ENCODE assay signal across 22 cellular contexts in genomic region chr5:178296066-178296465, GRCh38.
DNase-seq lines count a peak whose midpoint lies in the region; ATAC-seq and TF ChIP-seq lines count a peak whose summit lies in the region.
"Had no signal": no experiment of that assay in that cellular context is flagged by ENCODE, and none has a peak within 500 bp of the region (broad histone marks: within the 10 kb centered on the region; RNA-seq: fewer than 3 reads in every experiment).

No MANE protein-coding gene starts in this region.

- H3K9ac ChIP-seq in mesendoderm (ENCODE audit: low read length) = no peak overlapping the region

- DNase-seq in Right ventricle myocardium inferior (ENCODE audit: missing footprints) = peak; percentile 34
- no peak for DNase-seq in right atrium auricular region (ENCODE audit: low spot score)
- DNase-seq in right cardiac atrium = peak; percentile 10 to 35 (median 34)
- peak; percentile 25 for DNase-seq in posterior vena cava (ENCODE audit: low spot score)
- no peak for DNase-seq in activated CD4-positive, alpha-beta T cell treated with anti-CD3 and anti-CD28 coated beads for 1 hour
- no peak for DNase-seq in DMS79 treated with DMSO at 0.1 percent for 48 hours (lab: John Stamatoyannopoulos, UW)
- no peak for DNase-seq in mesendoderm
- DNase-seq: 8988T; CD4-positive, CD25-positive, alpha-beta regulatory T cell; DMS153; EL; GOT3; KBM-7; NCI-H1105; NCI-H2081; NCI-H446 treated with DMSO at 0.1 percent for 48 hours; SHP77 had no signal

- H3K27ac ChIP-seq in right atrium auricular region (no peak overlapping the region), right cardiac atrium (ENCODE audit: low read length) (no peak overlapping the region), mesendoderm (ENCODE audit: low read depth, low read length) (no peak overlapping the region)
- H3K27ac ChIP-seq: Peyer's patch had no signal

- H4K5ac ChIP-seq in mesendoderm (ENCODE audit: low read length) = no peak overlapping the region

- H3K36me3 ChIP-seq in right atrium auricular region (no peaks in the 10 kb centered on the region), mesendoderm (ENCODE audit: control insufficient read depth, insufficient read depth, low read length) (no peaks in the 10 kb centered on the region)
- H3K36me3 ChIP-seq: Peyer's patch had no signal

- no peak overlapping the region for H3K56ac ChIP-seq in mesendoderm (ENCODE audit: low read length)

- no peaks in the 10 kb centered on the region for H3K79me2 ChIP-seq in mesendoderm (ENCODE audit: control insufficient read depth, insufficient read depth, low read length)

- H3K4me2 ChIP-seq in mesendoderm (ENCODE audit: low read length) = no peak overlapping the region

- no peak overlapping the region for H2BK5ac ChIP-seq in mesendoderm (ENCODE audit: low read length)

- peak; percentile 20 for ATAC-seq in Right ventricle myocardium inferior
- no peak for ATAC-seq in right cardiac atrium
- no peak for ATAC-seq in HG03571 (IDR thresholded peaks at IDR 0.05; ENCODE audit: unreplicated experiment)
- ATAC-seq: GM12878, HepG2 had no signal

- H3K4me3 ChIP-seq in right atrium auricular region = no peak overlapping the region
- H3K4me3 ChIP-seq in right cardiac atrium (ENCODE audit: low read length) = no peak overlapping the region
- no peak overlapping the region for H3K4me3 ChIP-seq in mesendoderm (ENCODE audit: low read length)
- H3K4me3 ChIP-seq: GM12878, Peyer's patch had no signal

- no peak overlapping the region for H3K23ac ChIP-seq in mesendoderm (ENCODE audit: low read length)

- intact Hi-C loops in Right ventricle myocardium inferior (cut with DNase I) = no loop called here
- intact Hi-C loops in right cardiac atrium (cut with DNase I) = no loop called here
- intact Hi-C loops in posterior vena cava (cut with DNase I) = no loop called here

- H2BK120ac ChIP-seq in mesendoderm (ENCODE audit: low read depth, low read length) = no peak overlapping the region

- H3K4me1 ChIP-seq in right atrium auricular region = no peaks in the 10 kb centered on the region
- no peaks in the 10 kb centered on the region for H3K4me1 ChIP-seq in right cardiac atrium (ENCODE audit: control insufficient read depth, insufficient read depth, low read length)
- no peaks in the 10 kb centered on the region for H3K4me1 ChIP-seq in mesendoderm (ENCODE audit: control insufficient read depth, low read depth, low read length)
- H3K4me1 ChIP-seq: Caco-2, Peyer's patch had no signal

- no peak for TF ChIP-seq CTCF in right atrium auricular region (IDR thresholded peaks at IDR 0.05)

- H3K27me3 ChIP-seq in right atrium auricular region = no peaks in the 10 kb centered on the region
- H3K27me3 ChIP-seq in right cardiac atrium (ENCODE audit: control insufficient read depth, insufficient read depth) = no peaks in the 10 kb centered on the region
- H3K27me3 ChIP-seq in mesendoderm (ENCODE audit: insufficient read depth, low read length, poor library complexity) = no peaks in the 10 kb centered on the region
- H3K27me3 ChIP-seq: Peyer's patch had no signal

- H3K79me1 ChIP-seq in mesendoderm (ENCODE audit: low read length) = no peaks in the 10 kb centered on the region

- 69% methylated on average over 6 of the region's 6 CpGs for WGBS in right cardiac atrium
- WGBS in mesendoderm (ENCODE audit: extremely low coverage, insufficient coverage, low lambda C conversion rate) = no CpG with 5 or more reads among the region's 6 CpGs

- H3K9me3 ChIP-seq in right atrium auricular region = no peaks in the 10 kb centered on the region
- H3K9me3 ChIP-seq in right cardiac atrium (ENCODE audit: control insufficient read depth, low read length) = no peaks in the 10 kb centered on the region
- H3K9me3 ChIP-seq: Peyer's patch had no signal

- H3K4ac ChIP-seq in mesendoderm (ENCODE audit: low read depth, low read length) = no peak overlapping the region

- no peak overlapping the region for H2BK15ac ChIP-seq in mesendoderm (replicated peaks; ENCODE audit: low read depth)

- H4K8ac ChIP-seq in mesendoderm (ENCODE audit: low read depth, low read length) = no peak overlapping the region

- no peak overlapping the region for H2AK5ac ChIP-seq in mesendoderm (ENCODE audit: low read length)

- no peak overlapping the region for H3K18ac ChIP-seq in mesendoderm (ENCODE audit: low read length)

Comparison
In these comparisons a context has a peak if more than half of its experiments do, and no peak if none do; other contexts are left out.
1. DNase-seq: peak in Right ventricle myocardium inferior (single experiment), right cardiac atrium (3 of 3) and posterior vena cava (single experiment); none in right atrium auricular region (single experiment), activated CD4-positive, alpha-beta T cell treated with anti-CD3 and anti-CD28 coated beads for 1 hour (single experiment), DMS79 treated with DMSO at 0.1 percent for 48 hours (single experiment) and mesendoderm (single experiment).